In the genomic region with DNA sequence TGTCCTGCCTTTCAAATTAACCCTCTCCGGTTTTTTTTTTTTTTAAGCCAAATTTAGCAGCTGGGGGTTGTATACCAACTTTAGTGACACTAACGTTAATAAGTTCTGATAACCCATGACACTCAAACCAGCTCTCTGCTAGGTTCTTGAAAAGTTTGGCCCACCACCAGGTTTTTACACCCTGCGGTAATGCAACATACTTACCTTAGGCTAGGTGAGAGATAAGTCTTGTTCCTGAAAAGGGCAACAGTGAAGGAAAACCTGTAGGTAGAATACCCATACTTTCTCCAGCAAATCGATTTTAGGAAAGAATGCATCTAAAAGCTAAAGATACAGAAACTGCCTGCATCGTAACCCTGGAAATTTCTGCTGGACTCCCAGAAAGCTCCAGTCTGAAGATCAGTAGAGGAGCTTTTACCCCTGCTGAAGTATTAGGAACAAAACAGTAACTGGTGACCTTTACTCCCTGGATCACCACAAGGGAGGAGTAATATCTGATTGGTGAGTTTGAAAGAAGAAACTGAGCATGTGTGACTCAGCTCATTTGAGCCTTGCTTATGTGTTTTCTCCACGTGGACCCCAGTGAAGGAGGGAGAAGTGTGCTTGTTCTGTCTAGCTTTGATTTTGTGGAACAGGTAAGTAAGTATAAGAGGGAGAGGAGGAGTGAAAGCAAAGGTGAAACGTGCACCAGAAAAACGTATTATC, we compare ENCODE assay signal across 1 cellular context.
TF ChIP-seq lines count a peak whose summit lies in the region.

No MANE protein-coding gene starts in this region.

TF ChIP-seq in K562, 482 proteins besides CTCF, POLR2A, EP300 and RAD21 (continued from another document and continues in another):
- TF ChIP-seq, protein P1, sequence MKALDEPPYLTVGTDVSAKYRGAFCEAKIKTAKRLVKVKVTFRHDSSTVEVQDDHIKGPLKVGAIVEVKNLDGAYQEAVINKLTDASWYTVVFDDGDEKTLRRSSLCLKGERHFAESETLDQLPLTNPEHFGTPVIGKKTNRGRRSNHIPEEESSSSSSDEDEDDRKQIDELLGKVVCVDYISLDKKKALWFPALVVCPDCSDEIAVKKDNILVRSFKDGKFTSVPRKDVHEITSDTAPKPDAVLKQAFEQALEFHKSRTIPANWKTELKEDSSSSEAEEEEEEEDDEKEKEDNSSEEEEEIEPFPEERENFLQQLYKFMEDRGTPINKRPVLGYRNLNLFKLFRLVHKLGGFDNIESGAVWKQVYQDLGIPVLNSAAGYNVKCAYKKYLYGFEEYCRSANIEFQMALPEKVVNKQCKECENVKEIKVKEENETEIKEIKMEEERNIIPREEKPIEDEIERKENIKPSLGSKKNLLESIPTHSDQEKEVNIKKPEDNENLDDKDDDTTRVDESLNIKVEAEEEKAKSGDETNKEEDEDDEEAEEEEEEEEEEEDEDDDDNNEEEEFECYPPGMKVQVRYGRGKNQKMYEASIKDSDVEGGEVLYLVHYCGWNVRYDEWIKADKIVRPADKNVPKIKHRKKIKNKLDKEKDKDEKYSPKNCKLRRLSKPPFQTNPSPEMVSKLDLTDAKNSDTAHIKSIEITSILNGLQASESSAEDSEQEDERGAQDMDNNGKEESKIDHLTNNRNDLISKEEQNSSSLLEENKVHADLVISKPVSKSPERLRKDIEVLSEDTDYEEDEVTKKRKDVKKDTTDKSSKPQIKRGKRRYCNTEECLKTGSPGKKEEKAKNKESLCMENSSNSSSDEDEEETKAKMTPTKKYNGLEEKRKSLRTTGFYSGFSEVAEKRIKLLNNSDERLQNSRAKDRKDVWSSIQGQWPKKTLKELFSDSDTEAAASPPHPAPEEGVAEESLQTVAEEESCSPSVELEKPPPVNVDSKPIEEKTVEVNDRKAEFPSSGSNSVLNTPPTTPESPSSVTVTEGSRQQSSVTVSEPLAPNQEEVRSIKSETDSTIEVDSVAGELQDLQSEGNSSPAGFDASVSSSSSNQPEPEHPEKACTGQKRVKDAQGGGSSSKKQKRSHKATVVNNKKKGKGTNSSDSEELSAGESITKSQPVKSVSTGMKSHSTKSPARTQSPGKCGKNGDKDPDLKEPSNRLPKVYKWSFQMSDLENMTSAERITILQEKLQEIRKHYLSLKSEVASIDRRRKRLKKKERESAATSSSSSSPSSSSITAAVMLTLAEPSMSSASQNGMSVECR (CRISPR knock-in tag; IDR thresholded peaks at IDR 0.05) = no peak
- TF ChIP-seq NFE2L1 (tag; IDR thresholded peaks at IDR 0.05; ENCODE audit: borderline replicate concordance, low read depth) = peak; percentile 53; the same call in 1 of the 2 replicates
- peak; percentile 91 for TF ChIP-seq NR2C1 (IDR thresholded peaks at IDR 0.05)
- TF ChIP-seq NR2C1 (tag; IDR thresholded peaks at IDR 0.05) = peak; percentile 87
- TF ChIP-seq NR2C2 (CRISPR knock-in tag; IDR thresholded peaks at IDR 0.05) = peak; percentile 36; the same call in 1 of the 2 replicates
- TF ChIP-seq NR2C2 (tag; IDR thresholded peaks at IDR 0.05) = peak; percentile 74
- no peak for TF ChIP-seq ZNF124 (CRISPR knock-in tag; IDR thresholded peaks at IDR 0.05)
- no peak for TF ChIP-seq HNRNPUL1 (IDR thresholded peaks at IDR 0.05; ENCODE audit: low read length)
- TF ChIP-seq FOXK2 (conservative IDR thresholded peaks at IDR 0.05 in 1 of 2, IDR thresholded peaks at IDR 0.05 in 1 of 2; ENCODE audit: low read depth in 2 of 2) = peak in 1 of 2 experiments; percentile 30; a peak in 1 of 4 replicates
- TF ChIP-seq MTA3 (IDR thresholded peaks at IDR 0.05; ENCODE audit: borderline replicate concordance) = no peak
- TF ChIP-seq, protein P2, sequence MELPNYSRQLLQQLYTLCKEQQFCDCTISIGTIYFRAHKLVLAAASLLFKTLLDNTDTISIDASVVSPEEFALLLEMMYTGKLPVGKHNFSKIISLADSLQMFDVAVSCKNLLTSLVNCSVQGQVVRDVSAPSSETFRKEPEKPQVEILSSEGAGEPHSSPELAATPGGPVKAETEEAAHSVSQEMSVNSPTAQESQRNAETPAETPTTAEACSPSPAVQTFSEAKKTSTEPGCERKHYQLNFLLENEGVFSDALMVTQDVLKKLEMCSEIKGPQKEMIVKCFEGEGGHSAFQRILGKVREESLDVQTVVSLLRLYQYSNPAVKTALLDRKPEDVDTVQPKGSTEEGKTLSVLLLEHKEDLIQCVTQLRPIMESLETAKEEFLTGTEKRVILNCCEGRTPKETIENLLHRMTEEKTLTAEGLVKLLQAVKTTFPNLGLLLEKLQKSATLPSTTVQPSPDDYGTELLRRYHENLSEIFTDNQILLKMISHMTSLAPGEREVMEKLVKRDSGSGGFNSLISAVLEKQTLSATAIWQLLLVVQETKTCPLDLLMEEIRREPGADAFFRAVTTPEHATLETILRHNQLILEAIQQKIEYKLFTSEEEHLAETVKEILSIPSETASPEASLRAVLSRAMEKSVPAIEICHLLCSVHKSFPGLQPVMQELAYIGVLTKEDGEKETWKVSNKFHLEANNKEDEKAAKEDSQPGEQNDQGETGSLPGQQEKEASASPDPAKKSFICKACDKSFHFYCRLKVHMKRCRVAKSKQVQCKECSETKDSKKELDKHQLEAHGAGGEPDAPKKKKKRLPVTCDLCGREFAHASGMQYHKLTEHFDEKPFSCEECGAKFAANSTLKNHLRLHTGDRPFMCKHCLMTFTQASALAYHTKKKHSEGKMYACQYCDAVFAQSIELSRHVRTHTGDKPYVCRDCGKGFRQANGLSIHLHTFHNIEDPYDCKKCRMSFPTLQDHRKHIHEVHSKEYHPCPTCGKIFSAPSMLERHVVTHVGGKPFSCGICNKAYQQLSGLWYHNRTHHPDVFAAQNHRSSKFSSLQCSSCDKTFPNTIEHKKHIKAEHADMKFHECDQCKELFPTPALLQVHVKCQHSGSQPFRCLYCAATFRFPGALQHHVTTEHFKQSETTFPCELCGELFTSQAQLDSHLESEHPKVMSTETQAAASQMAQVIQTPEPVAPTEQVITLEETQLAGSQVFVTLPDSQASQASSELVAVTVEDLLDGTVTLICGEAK (IDR thresholded peaks at IDR 0.05) = no peak
- TF ChIP-seq, protein P2 (CRISPR knock-in tag; IDR thresholded peaks at IDR 0.05) = no peak
- TF ChIP-seq U2AF1 (optimal IDR thresholded peaks at IDR 0.05; ENCODE audit: low read depth, low read length) = no peak
- TF ChIP-seq DPF2 (IDR thresholded peaks at IDR 0.05) = peak; percentile 60
- no peak for TF ChIP-seq ZNF707 (CRISPR knock-in tag; conservative IDR thresholded peaks at IDR 0.05)
- TF ChIP-seq MYBL2 (IDR thresholded peaks at IDR 0.05; ENCODE audit: low read depth) = peak; percentile 91
- no peak for TF ChIP-seq MYBL2 (CRISPR knock-in tag; IDR thresholded peaks at IDR 0.05; ENCODE audit: borderline replicate concordance)
- TF ChIP-seq, protein P3, sequence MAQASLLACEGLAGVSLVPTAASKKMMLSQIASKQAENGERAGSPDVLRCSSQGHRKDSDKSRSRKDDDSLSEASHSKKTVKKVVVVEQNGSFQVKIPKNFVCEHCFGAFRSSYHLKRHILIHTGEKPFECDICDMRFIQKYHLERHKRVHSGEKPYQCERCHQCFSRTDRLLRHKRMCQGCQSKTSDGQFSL (CRISPR knock-in tag; IDR thresholded peaks at IDR 0.05) = no peak
- TF ChIP-seq, protein P3 (tag; IDR thresholded peaks at IDR 0.05) = no peak
- no peak for TF ChIP-seq POLR2G (IDR thresholded peaks at IDR 0.05; ENCODE audit: low read depth, low read length)
- TF ChIP-seq ZBTB7A (IDR thresholded peaks at IDR 0.05; ENCODE audit: borderline replicate concordance, control insufficient read depth, low read depth, low read length) = no peak
- TF ChIP-seq MAFK (IDR thresholded peaks at IDR 0.05; ENCODE audit: low read length) = peak; percentile 60; the same call in 1 of the 2 replicates
- TF ChIP-seq, protein P4, sequence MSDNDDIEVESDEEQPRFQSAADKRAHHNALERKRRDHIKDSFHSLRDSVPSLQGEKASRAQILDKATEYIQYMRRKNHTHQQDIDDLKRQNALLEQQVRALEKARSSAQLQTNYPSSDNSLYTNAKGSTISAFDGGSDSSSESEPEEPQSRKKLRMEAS (CRISPR knock-in tag; IDR thresholded peaks at IDR 0.05) = peak; percentile 33; the same call in 1 of the 2 replicates
- TF ChIP-seq MYC (IDR thresholded peaks at IDR 0.05; ENCODE audit: low read depth, low read length) = peak; percentile 67
- TF ChIP-seq MYC (CRISPR knock-in tag; IDR thresholded peaks at IDR 0.05; ENCODE audit: borderline replicate concordance, low read depth) = no peak
- peak; percentile 65; the same call in 1 of the 2 replicates for TF ChIP-seq BACH1 (tag; IDR thresholded peaks at IDR 0.05)
- TF ChIP-seq MTA2 (IDR thresholded peaks at IDR 0.05; ENCODE audit: low read depth) = no peak
- TF ChIP-seq MEIS2 (IDR thresholded peaks at IDR 0.05; ENCODE audit: partially characterized antibody) = no peak
- TF ChIP-seq MAFG (tag; conservative IDR thresholded peaks at IDR 0.05) = peak; percentile 78
- no peak for TF ChIP-seq FOS (IDR thresholded peaks at IDR 0.05; ENCODE audit: extremely low read depth, insufficient read length)
- TF ChIP-seq, protein P5, sequence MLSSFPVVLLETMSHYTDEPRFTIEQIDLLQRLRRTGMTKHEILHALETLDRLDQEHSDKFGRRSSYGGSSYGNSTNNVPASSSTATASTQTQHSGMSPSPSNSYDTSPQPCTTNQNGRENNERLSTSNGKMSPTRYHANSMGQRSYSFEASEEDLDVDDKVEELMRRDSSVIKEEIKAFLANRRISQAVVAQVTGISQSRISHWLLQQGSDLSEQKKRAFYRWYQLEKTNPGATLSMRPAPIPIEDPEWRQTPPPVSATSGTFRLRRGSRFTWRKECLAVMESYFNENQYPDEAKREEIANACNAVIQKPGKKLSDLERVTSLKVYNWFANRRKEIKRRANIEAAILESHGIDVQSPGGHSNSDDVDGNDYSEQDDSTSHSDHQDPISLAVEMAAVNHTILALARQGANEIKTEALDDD (IDR thresholded peaks at IDR 0.05) = no peak
- TF ChIP-seq, protein P6, sequence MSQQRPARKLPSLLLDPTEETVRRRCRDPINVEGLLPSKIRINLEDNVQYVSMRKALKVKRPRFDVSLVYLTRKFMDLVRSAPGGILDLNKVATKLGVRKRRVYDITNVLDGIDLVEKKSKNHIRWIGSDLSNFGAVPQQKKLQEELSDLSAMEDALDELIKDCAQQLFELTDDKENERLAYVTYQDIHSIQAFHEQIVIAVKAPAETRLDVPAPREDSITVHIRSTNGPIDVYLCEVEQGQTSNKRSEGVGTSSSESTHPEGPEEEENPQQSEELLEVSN (IDR thresholded peaks at IDR 0.05; ENCODE audit: borderline replicate concordance in 1 of 2, extremely low read depth in 1 of 2, insufficient read depth in 1 of 2, insufficient read length in 1 of 2, low read depth in 1 of 2, low read length in 1 of 2, poor library complexity in 1 of 2, severe bottlenecking in 1 of 2) = peak; percentile 49 to 79
- no peak for TF ChIP-seq HNRNPK (IDR thresholded peaks at IDR 0.05; ENCODE audit: low read depth, low read length, poor library complexity, severe bottlenecking)
- TF ChIP-seq, protein P7, sequence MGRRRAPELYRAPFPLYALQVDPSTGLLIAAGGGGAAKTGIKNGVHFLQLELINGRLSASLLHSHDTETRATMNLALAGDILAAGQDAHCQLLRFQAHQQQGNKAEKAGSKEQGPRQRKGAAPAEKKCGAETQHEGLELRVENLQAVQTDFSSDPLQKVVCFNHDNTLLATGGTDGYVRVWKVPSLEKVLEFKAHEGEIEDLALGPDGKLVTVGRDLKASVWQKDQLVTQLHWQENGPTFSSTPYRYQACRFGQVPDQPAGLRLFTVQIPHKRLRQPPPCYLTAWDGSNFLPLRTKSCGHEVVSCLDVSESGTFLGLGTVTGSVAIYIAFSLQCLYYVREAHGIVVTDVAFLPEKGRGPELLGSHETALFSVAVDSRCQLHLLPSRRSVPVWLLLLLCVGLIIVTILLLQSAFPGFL (CRISPR knock-in tag; IDR thresholded peaks at IDR 0.05) = no peak
- peak; percentile 93 for TF ChIP-seq ZNF316 (IDR thresholded peaks at IDR 0.05)
- TF ChIP-seq, protein P8, sequence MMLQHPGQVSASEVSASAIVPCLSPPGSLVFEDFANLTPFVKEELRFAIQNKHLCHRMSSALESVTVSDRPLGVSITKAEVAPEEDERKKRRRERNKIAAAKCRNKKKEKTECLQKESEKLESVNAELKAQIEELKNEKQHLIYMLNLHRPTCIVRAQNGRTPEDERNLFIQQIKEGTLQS (IDR thresholded peaks at IDR 0.05) = no peak
- TF ChIP-seq, protein P8 (CRISPR knock-in tag; conservative IDR thresholded peaks at IDR 0.05) = no peak
- peak in 1 of 2 experiments; percentile 50; a peak in 2 of 4 replicates for TF ChIP-seq HDAC1 (IDR thresholded peaks at IDR 0.05)
- 0 out of 2 replicates have a peak, but pooled peaks have one; percentile 20 for TF ChIP-seq FOSL1 (tag; conservative IDR thresholded peaks at IDR 0.05)
- peak; percentile 92 for TF ChIP-seq NFE2 (IDR thresholded peaks at IDR 0.05; ENCODE audit: low read depth)
- TF ChIP-seq ADNP (tag; IDR thresholded peaks at IDR 0.05) = no peak
- TF ChIP-seq ETV1 (tag; conservative IDR thresholded peaks at IDR 0.05; ENCODE audit: low read depth) = no peak
